9 cellular contexts compared by ENCODE assay signal in the genomic region with DNA sequence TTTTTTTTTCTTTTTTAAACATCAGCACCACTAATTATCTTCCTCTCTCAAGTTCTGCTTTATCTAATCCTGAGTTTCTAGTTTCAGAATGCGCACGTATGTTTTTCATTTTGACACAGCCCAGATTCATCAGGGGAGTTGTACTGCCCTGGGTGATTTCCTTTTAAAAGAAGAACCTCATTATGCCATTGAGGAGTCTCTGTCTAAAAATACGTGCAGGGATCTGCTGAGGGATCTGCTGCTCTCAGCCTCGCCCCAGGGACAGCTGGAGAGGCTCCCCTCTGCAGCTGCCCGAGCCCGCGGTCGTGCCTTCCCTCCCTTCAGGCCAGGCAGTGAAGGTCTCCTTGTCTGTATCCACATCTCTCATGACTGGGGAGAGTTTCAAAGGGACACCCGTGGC.
DNase-seq lines count a peak whose midpoint lies in the region; ATAC-seq and TF ChIP-seq lines count a peak whose summit lies in the region.
"Had no signal": no experiment of that assay in that cellular context is flagged by ENCODE, and none has a peak within 500 bp of the region (broad histone marks: within the 10 kb centered on the region; RNA-seq: fewer than 3 reads in every experiment).

No MANE protein-coding gene starts in this region.

- no peaks in the 10 kb centered on the region for H3K9me3 ChIP-seq in left ventricle myocardium inferior (replicated peaks)
- no peaks in the 10 kb centered on the region for H3K9me3 ChIP-seq in thyroid gland

- ATAC-seq in GM18519 (IDR thresholded peaks at IDR 0.05; ENCODE audit: low FRiP score, unreplicated experiment) (peak; percentile 84), GM21367 (IDR thresholded peaks at IDR 0.05; ENCODE audit: unreplicated experiment) (peak; percentile 79), HG03280 (IDR thresholded peaks at IDR 0.05; ENCODE audit: unreplicated experiment) (peak; percentile 63)

- TF ChIP-seq CTCF in left ventricle myocardium inferior (IDR thresholded peaks at IDR 0.05; ENCODE audit: borderline replicate concordance) (no peak), thyroid gland (IDR thresholded peaks at IDR 0.05) (no peak)

- H3K36me3 ChIP-seq in left ventricle myocardium inferior (no peaks in the 10 kb centered on the region), thyroid gland (no peaks in the 10 kb centered on the region)

- WGBS in thyroid gland, 2 donors = 82 to 87% methylated on average over 9 of the region's 9 CpGs

- H3K4me1 ChIP-seq in left ventricle myocardium inferior = peaks cover 44% of the 10 kb centered on the region
- no peaks in the 10 kb centered on the region for H3K4me1 ChIP-seq in thyroid gland

- peak overlapping the region; percentile 75 for H3K27ac ChIP-seq in left ventricle myocardium inferior (replicated peaks)
- no peak overlapping the region for H3K27ac ChIP-seq in thyroid gland

- TF ChIP-seq POLR2A in thyroid gland (IDR thresholded peaks at IDR 0.05) = no peak

- DNase-seq in left ventricle myocardium inferior (no peak), thyroid gland (no peak), ureter (ENCODE audit: low spot score) (no peak), NK-92 (lab: John Stamatoyannopoulos, UW; ENCODE audit: unreplicated experiment) (no peak)
- DNase-seq: SHP77; stimulated activated CD4-positive, alpha-beta T cell treated with anti-CD3 and anti-CD28 coated beads, Interleukin-4, amount 100 ng/mL, for 24 hours had no signal

- peaks cover 4% of the 10 kb centered on the region for H3K27me3 ChIP-seq in left ventricle myocardium inferior (ENCODE audit: low read depth)
- H3K27me3 ChIP-seq in thyroid gland = no peaks in the 10 kb centered on the region

- intact Hi-C loops in left ventricle myocardium inferior (cut with micrococcal nuclease) (no loop called here), thyroid gland (cut with DNase I) (no loop called here)

- H3K4me3 ChIP-seq in left ventricle myocardium inferior = no peak overlapping the region
- H3K4me3 ChIP-seq in thyroid gland (replicated peaks in 1 of 3) = no peak overlapping the region
